Comparison of ENCODE assay signal across 8 cellular contexts in genomic region chr19:49502866-49503581, GRCh38. TPM values are rescaled to one million over a fixed set of nuclear protein-coding genes. Genes with fewer than 3 reads are reported as not detected.
A peak's percentile ranks its signal among the peaks of the same experiment; 100 is the strongest.
DNase-seq lines count a peak whose midpoint lies in the region; ATAC-seq and TF ChIP-seq lines count a peak whose summit lies in the region.

No MANE protein-coding gene starts in this region.

- no peak overlapping the region for H3K4me3 ChIP-seq in fibroblast of the aortic adventitia (ENCODE audit: low read depth, low read length)

- peaks cover 8% of the 10 kb centered on the region; the same call in 1 of the 2 replicates for H3K4me1 Mint-ChIP-seq in HFFc6 (ENCODE audit: low read depth)

- peak; percentile 79 for TF ChIP-seq CTCF in HFFc6 (IDR thresholded peaks at IDR 0.05)
- peak; percentile 65 for TF ChIP-seq CTCF in fibroblast of the aortic adventitia (IDR thresholded peaks at IDR 0.05; ENCODE audit: insufficient read depth, low read length)

- H3K4me3 Mint-ChIP-seq in HFFc6, result no peak overlapping the region

- H3K9me3 Mint-ChIP-seq in HFFc6, result no peaks in the 10 kb centered on the region

- peaks cover 6% of the 10 kb centered on the region; the same call in 1 of the 2 replicates for H3K36me3 Mint-ChIP-seq in HFFc6 (ENCODE audit: low read depth)

- H3K27me3 Mint-ChIP-seq in HFFc6 (ENCODE audit: insufficient read depth), result peaks cover 3% of the 10 kb centered on the region

- DNase-seq in CD1c-positive myeloid dendritic cell (ENCODE audit: extremely low spot score) (peak; percentile 72), HFFc6 (peak; percentile 55), NCI-H748 (lab: John Stamatoyannopoulos, UW; ENCODE audit: unreplicated experiment) (peak; percentile 78), activated T-cell treated with anti-CD3 and anti-CD28 coated beads for 4 hours (peak; percentile 28), fibroblast of the aortic adventitia (ENCODE audit: low read depth) (peak; percentile 92), renal cortical epithelial cell (ENCODE audit: low read depth) (peak; percentile 56)

- no peak overlapping the region for H3K27ac Mint-ChIP-seq in HFFc6

- no peak for ATAC-seq in HG02870 (IDR thresholded peaks at IDR 0.05; ENCODE audit: unreplicated experiment)
- no peak for ATAC-seq in GM18502 (IDR thresholded peaks at IDR 0.05; ENCODE audit: poor library complexity, unreplicated experiment)

RNA-seq across cellular contexts. Expression of gene RPS11, which starts 6.8 kb away (rescaled TPM):
- 1,000 to 10,000 TPM; 1,343 to 1,545 (median 1,429) TPM for total RNA-seq in HFFc6 (2021; fragmentation: NEBNext Ultra II Directional; extraction: Animal tissue kit (Norgen Biotek cat#: 25700))
- 2,258 and 4,425 TPM in 2 replicates for total RNA-seq in fibroblast of the aortic adventitia (ENCODE audit: low replicate concordance)
- 2,210 and 4,384 TPM in 2 replicates for total RNA-seq in renal cortical epithelial cell

RNA-seq across cellular contexts. Expression of gene FCGRT, which starts 9.4 kb away (rescaled TPM):
- 10 to 100 TPM; 33.2 to 39.3 (median 37.4) TPM for total RNA-seq in HFFc6 (2021; fragmentation: NEBNext Ultra II Directional; extraction: Animal tissue kit (Norgen Biotek cat#: 25700))
- total RNA-seq in fibroblast of the aortic adventitia (ENCODE audit: low replicate concordance) (73.8 and 132 TPM in 2 replicates), renal cortical epithelial cell (23.4 and 47.7 TPM in 2 replicates)

RNA-seq across cellular contexts. Expression of gene RPL13A, which starts 15.6 kb away (rescaled TPM):
- total RNA-seq in HFFc6 (2021; fragmentation: NEBNext Ultra II Directional; extraction: Animal tissue kit (Norgen Biotek cat#: 25700)), result 1,000 to 10,000 TPM; 2,015 to 2,373 (median 2,179) TPM
- total RNA-seq in fibroblast of the aortic adventitia (ENCODE audit: low replicate concordance), result 2,039 and 2,642 TPM in 2 replicates
- total RNA-seq in renal cortical epithelial cell, result 962 and 2,738 TPM in 2 replicates

RNA-seq across cellular contexts. Expression of gene RCN3, which starts 24.8 kb away (rescaled TPM):
- 100 to 1,000 TPM; 117 to 316 (median 287) TPM for total RNA-seq in HFFc6 (2021; fragmentation: NEBNext Ultra II Directional; extraction: Animal tissue kit (Norgen Biotek cat#: 25700))
- total RNA-seq in fibroblast of the aortic adventitia (ENCODE audit: low replicate concordance) (121 and 181 TPM in 2 replicates), renal cortical epithelial cell (0.75 and 1.6 TPM in 2 replicates)

RNA-seq across cellular contexts. Expression of gene FLT3LG, which starts 29.0 kb away (rescaled TPM):
- 10 to 100 TPM in 2 of 6 experiments, 1 to 10 TPM in 4; 4.9 to 12.5 (median 9.4) TPM for total RNA-seq in HFFc6 (2021; fragmentation: NEBNext Ultra II Directional; extraction: Animal tissue kit (Norgen Biotek cat#: 25700))
- 3.7 and 5.4 TPM in 2 replicates for total RNA-seq in fibroblast of the aortic adventitia (ENCODE audit: low replicate concordance)
- 1.3 and 1.7 TPM in 2 replicates for total RNA-seq in renal cortical epithelial cell

Comparison
In these comparisons a context has a peak if more than half of its experiments do, and no peak if none do; other contexts are left out.
1. DNase-seq: peak in every context shown above with its lines; median percentile 92 in fibroblast of the aortic adventitia; 78 in NCI-H748; 72 in CD1c-positive myeloid dendritic cell; 56 in renal cortical epithelial cell; 55 in HFFc6; 28 in activated T-cell treated with anti-CD3 and anti-CD28 coated beads for 4 hours.